Comparison of ENCODE assay signal across 8 cellular contexts in the genomic region with DNA sequence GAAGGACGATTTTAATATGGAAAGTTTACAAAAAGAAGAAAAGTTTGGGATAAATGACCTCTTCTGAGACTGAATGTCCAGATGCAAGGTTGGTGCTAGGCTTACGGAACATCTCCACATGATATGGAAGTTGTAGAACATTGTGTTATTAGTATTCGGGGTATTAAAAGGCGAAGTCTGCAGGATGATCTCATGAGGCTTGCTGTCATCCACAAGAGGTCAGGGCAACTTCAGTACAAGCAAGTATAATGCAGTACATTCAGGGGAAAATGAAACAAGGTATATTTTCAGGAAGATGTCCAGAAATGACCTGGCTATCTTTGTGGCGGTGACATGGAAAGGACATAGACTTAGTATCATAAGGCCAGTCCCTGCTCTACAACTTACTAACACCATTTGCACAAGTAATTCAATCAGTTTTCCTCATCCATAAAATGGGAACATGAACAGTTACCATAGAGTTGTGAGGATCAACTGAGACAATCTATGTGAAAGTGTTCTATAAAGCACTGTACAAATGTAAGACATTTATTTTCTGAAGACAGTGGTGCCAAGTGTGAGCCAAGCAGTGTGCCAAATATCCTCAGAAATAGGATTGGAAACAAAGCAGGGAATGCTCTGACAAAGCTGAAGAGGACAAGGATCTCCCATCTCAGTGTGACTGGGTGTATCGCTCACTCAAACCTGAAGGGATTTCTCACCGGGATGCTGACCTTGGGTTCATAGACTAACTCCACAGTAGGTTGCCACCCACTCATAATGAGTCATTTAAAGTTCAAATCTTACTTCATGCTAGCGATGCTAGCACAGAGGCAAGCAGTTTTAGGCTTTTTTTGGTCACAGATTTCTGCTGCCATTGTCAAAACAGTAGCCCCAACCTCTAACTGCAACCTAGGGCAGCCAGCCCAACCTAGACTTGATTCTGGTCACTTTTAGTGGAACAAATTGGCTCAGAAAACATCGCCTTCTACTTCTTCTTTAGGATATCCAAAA.
DNase-seq lines count a peak whose midpoint lies in the region; ATAC-seq and TF ChIP-seq lines count a peak whose summit lies in the region.

No MANE protein-coding gene starts in this region.

- POLR2A ChIA-PET in naive thymus-derived CD8-positive, alpha-beta T cell (lab: Charles Lee) = no interaction called here

- H3K4me1 ChIP-seq in liver (ENCODE audit: control insufficient read depth in 4 of 4, insufficient read depth in 4 of 4, low read length in 3 of 4) = peaks cover 11 to 38% (median 25%) of the 10 kb centered on the region in 4 donors

- no peaks in the 10 kb centered on the region for H3K9me3 Mint-ChIP-seq in activated naive CD8-positive, alpha-beta T cell treated with anti-CD3 and anti-CD28 coated beads, Interleukin-2, amount 50 U/mL, for 24 hours
- H3K9me3 Mint-ChIP-seq in naive thymus-derived CD8-positive, alpha-beta T cell = no peaks in the 10 kb centered on the region

- peak; percentile 24 for DNase-seq in activated naive CD8-positive, alpha-beta T cell treated with anti-CD3 and anti-CD28 coated beads, Interleukin-2, amount 50 U/mL, for 24 hours
- DNase-seq in naive thymus-derived CD8-positive, alpha-beta T cell = no peak
- DNase-seq in cortex of kidney (lab: John Stamatoyannopoulos, UW) (no peak), DMS53 treated with DMSO at 0.1 percent for 48 hours (lab: John Stamatoyannopoulos, UW; ENCODE audit: unreplicated experiment) (no peak)

- no peaks in the 10 kb centered on the region for H3K27me3 ChIP-seq in liver (ENCODE audit: control insufficient read depth in 4 of 4, insufficient read depth in 4 of 4, low read length in 3 of 4)

- no peak for TF ChIP-seq CTCF in liver (IDR thresholded peaks at IDR 0.05; ENCODE audit: low read depth, low read length, missing input control)

- no peak overlapping the region for H3K9ac ChIP-seq in liver (ENCODE audit: low read depth in 1 of 2, low read length in 2 of 2)

- peak overlapping the region; percentile 53 for H3K4me3 Mint-ChIP-seq in activated naive CD8-positive, alpha-beta T cell treated with anti-CD3 and anti-CD28 coated beads, Interleukin-2, amount 50 U/mL, for 24 hours
- H3K4me3 Mint-ChIP-seq in naive thymus-derived CD8-positive, alpha-beta T cell = no peak overlapping the region

- WGBS in liver = 66% methylated on average over 9 of the region's 9 CpGs

- no peaks in the 10 kb centered on the region for H3K36me3 Mint-ChIP-seq in activated naive CD8-positive, alpha-beta T cell treated with anti-CD3 and anti-CD28 coated beads, Interleukin-2, amount 50 U/mL, for 24 hours (ENCODE audit: low read depth)
- H3K36me3 Mint-ChIP-seq in naive thymus-derived CD8-positive, alpha-beta T cell = no peaks in the 10 kb centered on the region

- H3K4me3 ChIP-seq in liver (ENCODE audit: low read depth in 1 of 3, low read length in 3 of 3) = no peak overlapping the region

- peak overlapping the region; percentile 2 to 33 for H3K27ac ChIP-seq in liver (ENCODE audit: low read depth in 1 of 2, low read length in 2 of 2)

- H3K4me1 Mint-ChIP-seq in activated naive CD8-positive, alpha-beta T cell treated with anti-CD3 and anti-CD28 coated beads, Interleukin-2, amount 50 U/mL, for 24 hours = peaks cover 55% of the 10 kb centered on the region
- peaks cover 2 to 26% (median 14%) of the 10 kb centered on the region in 4 donors for H3K4me1 Mint-ChIP-seq in naive thymus-derived CD8-positive, alpha-beta T cell

- ATAC-seq in GM18868 (IDR thresholded peaks at IDR 0.05; ENCODE audit: unreplicated experiment) (peak; percentile 83), HG03039 (IDR thresholded peaks at IDR 0.05; ENCODE audit: unreplicated experiment) (peak; percentile 84), GM18498 (IDR thresholded peaks at IDR 0.05; ENCODE audit: unreplicated experiment) (no peak)
- peak; percentile 96 for ATAC-seq in activated naive CD8-positive, alpha-beta T cell treated with anti-CD3 and anti-CD28 coated beads, Interleukin-2, amount 50 U/mL, for 24 hours
- no peak for ATAC-seq in naive thymus-derived CD8-positive, alpha-beta T cell

- no peaks in the 10 kb centered on the region for H3K27me3 Mint-ChIP-seq in activated naive CD8-positive, alpha-beta T cell treated with anti-CD3 and anti-CD28 coated beads, Interleukin-2, amount 50 U/mL, for 24 hours
- H3K27me3 Mint-ChIP-seq in naive thymus-derived CD8-positive, alpha-beta T cell = no peaks in the 10 kb centered on the region

- no peaks in the 10 kb centered on the region for H3K36me3 ChIP-seq in liver (ENCODE audit: control insufficient read depth in 4 of 4, insufficient read depth in 3 of 4, low read depth in 1 of 4, low read length in 3 of 4)

- H3K9me3 ChIP-seq in liver (ENCODE audit: control insufficient read depth in 4 of 4, low read length in 3 of 4) = no peaks in the 10 kb centered on the region

- H3K27ac Mint-ChIP-seq in activated naive CD8-positive, alpha-beta T cell treated with anti-CD3 and anti-CD28 coated beads, Interleukin-2, amount 50 U/mL, for 24 hours = peak overlapping the region; percentile 79
- peak overlapping the region in 1 of 10 donors; percentile 62 for H3K27ac Mint-ChIP-seq in naive thymus-derived CD8-positive, alpha-beta T cell

- peak; percentile 13 to 19 for TF ChIP-seq RAD21 in liver (IDR thresholded peaks at IDR 0.05)

TF ChIP-seq in liver, 16 proteins besides CTCF, POLR2A, EP300 and RAD21:
- TF ChIP-seq FOXA1 (IDR thresholded peaks at IDR 0.05) (no peak), RXRA (IDR thresholded peaks at IDR 0.05) (peak in 1 of 2 donors; percentile 79), FOXA2 (IDR thresholded peaks at IDR 0.05) (no peak), REST (IDR thresholded peaks at IDR 0.05) (peak; percentile 15), GABPA (IDR thresholded peaks at IDR 0.05 in 1 of 2, conservative IDR thresholded peaks at IDR 0.05 in 1 of 2) (no peak), SP1 (IDR thresholded peaks at IDR 0.05) (peak; percentile 29), MAX (IDR thresholded peaks at IDR 0.05) (peak; percentile 23), NR2F2 (IDR thresholded peaks at IDR 0.05) (no peak), EGR1 (IDR thresholded peaks at IDR 0.05; ENCODE audit: low read depth in 2 of 2) (peak; percentile 88 to 98), TAF1 (conservative IDR thresholded peaks at IDR 0.05) (no peak), YY1 (IDR thresholded peaks at IDR 0.05) (peak; percentile 44), ATF3 (IDR thresholded peaks at IDR 0.05) (peak; percentile 37), HNF4A (conservative IDR thresholded peaks at IDR 0.05) (peak; percentile 58 to 84), JUND (IDR thresholded peaks at IDR 0.05) (peak in 1 of 2 donors; percentile 91), HNF4G (IDR thresholded peaks at IDR 0.05) (no peak), ZBTB33 (IDR thresholded peaks at IDR 0.05) (no peak)

Comparison
In these comparisons a context has a peak if more than half of its experiments do, and no peak if none do; other contexts are left out.
1. ATAC-seq: peak in GM18868 (single experiment), HG03039 (single experiment) and activated naive CD8-positive, alpha-beta T cell treated with anti-CD3 and anti-CD28 coated beads, Interleukin-2, amount 50 U/mL, for 24 hours (single experiment); none in naive thymus-derived CD8-positive, alpha-beta T cell (0 of 2) and GM18498 (single experiment).